ENCODE assay signal across 8 cellular contexts in the genomic region with DNA sequence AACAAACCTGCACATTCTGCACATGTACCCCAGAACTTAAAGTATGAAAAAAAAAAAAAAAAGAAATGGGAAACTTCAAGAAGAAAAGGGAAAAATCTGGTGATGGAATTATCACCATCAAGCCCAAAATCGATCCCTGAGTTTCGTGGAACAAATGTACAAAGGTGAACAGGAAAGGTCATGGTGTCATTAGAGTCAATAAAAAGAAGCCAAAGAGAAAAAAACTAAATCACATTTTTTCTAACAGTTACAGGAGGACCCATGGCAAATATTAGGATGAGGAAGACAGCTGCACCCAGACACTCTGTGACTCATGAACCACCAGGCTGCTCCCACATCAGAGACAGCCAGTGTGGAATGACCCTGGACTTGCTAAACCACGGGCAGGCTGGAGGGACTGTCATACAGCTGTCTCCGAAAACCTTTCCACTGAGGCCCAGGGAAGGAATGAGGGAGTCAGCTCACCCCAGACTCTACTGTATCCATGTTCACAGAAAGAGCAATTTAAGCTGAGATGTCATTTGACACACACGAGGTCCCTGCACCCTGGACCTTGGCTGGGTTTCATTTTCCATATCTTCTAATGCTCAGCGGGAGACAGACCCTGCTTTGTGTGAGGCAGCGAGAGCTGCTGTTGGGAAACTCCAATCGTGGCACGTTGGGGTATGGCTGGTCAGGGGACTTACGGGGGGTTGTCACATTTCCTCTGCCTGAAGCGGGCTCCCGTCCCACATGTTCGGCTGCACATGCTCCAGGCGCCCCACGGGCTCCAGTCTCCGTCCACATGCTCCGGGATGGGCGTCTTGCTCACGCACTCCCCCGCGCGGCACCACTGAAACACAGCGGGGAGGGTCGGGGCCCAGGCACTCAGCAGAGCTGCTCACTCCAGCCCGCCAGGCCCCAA.
DNase-seq lines count a peak whose midpoint lies in the region; ATAC-seq, FAIRE-seq and TF ChIP-seq lines count a peak whose summit lies in the region.

No MANE protein-coding gene starts in this region.

- no peak for TF ChIP-seq POLR2A in GM12878 (IDR thresholded peaks at IDR 0.05; ENCODE audit: low read depth, low read length)

- H3K4me1 ChIP-seq in GM12878 (ENCODE audit: control insufficient read depth, insufficient read depth, low read length) = no peaks in the 10 kb centered on the region
- H3K4me1 ChIP-seq in mesenchymal stem cell (ENCODE audit: control insufficient read depth, insufficient read depth, low read depth, low read length) = no peaks in the 10 kb centered on the region

- H2BK12ac ChIP-seq in mesenchymal stem cell (ENCODE audit: low read length in 2 of 2) = no peak overlapping the region

- no peak overlapping the region for H3K27ac ChIP-seq in GM12878 (ENCODE audit: control insufficient read depth, insufficient read depth)
- no peak overlapping the region for H3K27ac ChIP-seq in mesenchymal stem cell (ENCODE audit: low read length, poor library complexity, severe bottlenecking)

- no peak for TF ChIP-seq EP300 in GM12878 (IDR thresholded peaks at IDR 0.05; ENCODE audit: borderline replicate concordance in 1 of 2, control insufficient read depth in 1 of 2, low read depth in 2 of 2, low read length in 2 of 2)

- intact Hi-C loops in Right ventricle myocardium inferior (cut with DNase I) (loop anchor here (2.0 kb wide), 1 partner anchor 203 kb away; no protein-coding TSS in a partner anchor), cardiac septum (cut with DNase I) (loop anchor here (5.0 kb wide), 1 partner anchor 204 kb away; no protein-coding TSS in a partner anchor), GM12878 (cut with micrococcal nuclease; ENCODE audit: unreplicated experiment) (no loop called here)

- no peaks in the 10 kb centered on the region for H4K20me1 ChIP-seq in GM12878 (ENCODE audit: control insufficient read depth, insufficient read depth)

- no peak overlapping the region for H3K9ac ChIP-seq in GM12878 (ENCODE audit: control insufficient read depth, insufficient read depth, low read length)
- H3K9ac ChIP-seq in mesenchymal stem cell (ENCODE audit: low read length) = no peak overlapping the region

- H2AFZ ChIP-seq in GM12878 (ENCODE audit: control insufficient read depth, low read depth, low read length) (no peak overlapping the region), mesenchymal stem cell (ENCODE audit: low read depth, low read length) (no peak overlapping the region)

- no peak overlapping the region for H2BK15ac ChIP-seq in mesenchymal stem cell (ENCODE audit: low read depth, poor library complexity, severe bottlenecking)

- H4K91ac ChIP-seq in mesenchymal stem cell (ENCODE audit: low read length) = no peak overlapping the region

- in situ Hi-C loops in GM12878 (cut with MboI) = no loop called here

- no peak overlapping the region for H2BK120ac ChIP-seq in mesenchymal stem cell (ENCODE audit: low read depth, low read length)

- CTCF ChIA-PET in GM12878 (lab: Yijun Ruan, JAX) = no interaction called here

- FAIRE-seq in GM12878 (lab: Jason Lieb, UNC) (no peak), urothelium cell line (lab: Jason Lieb, UNC) (no peak)

- H3K27me3 ChIP-seq in GM12878 (replicated peaks in 1 of 2; ENCODE audit: control insufficient read depth in 2 of 2, insufficient read depth in 2 of 2, low read length in 1 of 2) (no peaks in the 10 kb centered on the region), mesenchymal stem cell (ENCODE audit: control insufficient read depth in 1 of 2, insufficient read depth in 1 of 2, low read length in 2 of 2) (peaks cover 0 to 8% of the 10 kb centered on the region in 2 experiments)

- POLR2A ChIA-PET in GM12878 (lab: Charles Lee) = no interaction called here

- H3K18ac ChIP-seq in mesenchymal stem cell (ENCODE audit: low read depth in 1 of 2, low read length in 2 of 2) = no peak overlapping the region

- H3K79me1 ChIP-seq in mesenchymal stem cell (replicated peaks; ENCODE audit: low read length, poor library complexity, severe bottlenecking) = no peaks in the 10 kb centered on the region

- no peak overlapping the region for H3K14ac ChIP-seq in mesenchymal stem cell (ENCODE audit: low read length in 2 of 2)

- no peak overlapping the region for H3K23ac ChIP-seq in mesenchymal stem cell (ENCODE audit: low read length in 2 of 2)

- RAD21 ChIA-PET in GM12878 (lab: Charles Lee; ENCODE audit: unreplicated experiment) = no interaction called here

- no peaks in the 10 kb centered on the region; the same call in 2 of the 3 replicates for H3K9me3 ChIP-seq in GM12878 (replicated peaks; ENCODE audit: control insufficient read depth, insufficient read depth, low read length)
- no peaks in the 10 kb centered on the region for H3K9me3 ChIP-seq in mesenchymal stem cell (ENCODE audit: control insufficient read depth, low read length)

- peak; percentile 41 for TF ChIP-seq RAD21 in GM12878 (IDR thresholded peaks at IDR 0.05; ENCODE audit: insufficient read depth, low read depth, low read length)

- TF ChIP-seq CTCF in GM12878 (IDR thresholded peaks at IDR 0.05 in 2 of 3, conservative IDR thresholded peaks at IDR 0.05 in 1 of 3; ENCODE audit: control insufficient read depth in 2 of 3, extremely low read depth in 1 of 3, insufficient read depth in 1 of 3, low read depth in 3 of 3, low read length in 3 of 3) = peak in 1 of 3 experiments; percentile 40; a peak in 1 of 6 replicates

- H3K4me3 ChIP-seq in GM12878 = no peak overlapping the region
- H3K4me3 ChIP-seq in mesenchymal stem cell (ENCODE audit: insufficient read depth in 1 of 2, low read depth in 1 of 2, low read length in 2 of 2) = no peak overlapping the region

- DNase-seq in Right ventricle myocardium inferior (ENCODE audit: missing footprints) (peak; percentile 79), cardiac septum (ENCODE audit: low spot score) (no peak), GM12878 (ENCODE audit: low read depth, low spot score) (no peak), mesenchymal stem cell (peak; percentile 51), urothelium cell line (ENCODE audit: low spot score) (peak; percentile 37), NCI-H1092 treated with DMSO at 0.1 percent for 48 hours (lab: John Stamatoyannopoulos, UW) (no peak), AG20443 (ENCODE audit: low spot score) (no peak), GOT3 (lab: John Stamatoyannopoulos, UW) (no peak)

- ATAC-seq in Right ventricle myocardium inferior (peak; percentile 92), GM12878 (no peak)

- H3K4ac ChIP-seq in mesenchymal stem cell (ENCODE audit: low read depth in 1 of 2, low read length in 2 of 2) = no peak overlapping the region

- SMC1A ChIA-PET in GM12878 (lab: Charles Lee; ENCODE audit: uncharacterized antibody, unreplicated experiment) = interaction anchor here (1.6 kb wide), 1 partner anchor 394 kb away, joined by 4 read pairs; no protein-coding TSS in a partner anchor

- H2BK5ac ChIP-seq in mesenchymal stem cell (ENCODE audit: low read depth, low read length, poor library complexity, severe bottlenecking) = no peak overlapping the region

- H3K79me2 ChIP-seq in GM12878 (ENCODE audit: control insufficient read depth, insufficient read depth, low read length) = no peaks in the 10 kb centered on the region

- WGBS in GM12878 (ENCODE audit: insufficient coverage, insufficient replicate concordance, low lambda C conversion rate, missing lambda C conversion rate) = 64% methylated on average over 25 of the region's 25 CpGs
- whole genome bisulfite sequencing in mesenchymal stem cell = 69% methylated on average over 25 of the region's 25 CpGs

- no peak overlapping the region for H4K8ac ChIP-seq in mesenchymal stem cell (ENCODE audit: low read length)

- H3K36me3 ChIP-seq in GM12878 (ENCODE audit: control insufficient read depth in 2 of 2, insufficient read depth in 2 of 2, low read length in 1 of 2) (no peaks in the 10 kb centered on the region), mesenchymal stem cell (ENCODE audit: control insufficient read depth in 1 of 2, insufficient read depth in 2 of 2, low read depth in 1 of 2, low read length in 2 of 2) (no peaks in the 10 kb centered on the region)

- H3K4me2 ChIP-seq in GM12878 (ENCODE audit: control insufficient read depth, insufficient read depth) = no peak overlapping the region
- no peak overlapping the region for H3K4me2 ChIP-seq in mesenchymal stem cell (ENCODE audit: low read length, poor library complexity, severe bottlenecking)

- no peak overlapping the region for H2AK5ac ChIP-seq in mesenchymal stem cell (ENCODE audit: low read length, severe bottlenecking)

- no TSS peak for BruUV-seq in GM12878 (replicated peaks; lab: Mats Ljungman, UMichigan)

TF ChIP-seq in GM12878, 131 proteins besides CTCF, POLR2A, EP300 and RAD21:
- TF ChIP-seq SUZ12 (IDR thresholded peaks at IDR 0.05; ENCODE audit: unreplicated experiment) = no peak

Comparison
In these comparisons a context has a peak if more than half of its experiments do, and no peak if none do; other contexts are left out.
1. DNase-seq: peak in Right ventricle myocardium inferior (single experiment), mesenchymal stem cell (single experiment) and urothelium cell line (single experiment); none in cardiac septum (single experiment), GM12878 (single experiment), NCI-H1092 treated with DMSO at 0.1 percent for 48 hours (single experiment), AG20443 (single experiment) and GOT3 (single experiment).